Comparison of ENCODE assay signal across 11 cellular contexts in the genomic region with DNA sequence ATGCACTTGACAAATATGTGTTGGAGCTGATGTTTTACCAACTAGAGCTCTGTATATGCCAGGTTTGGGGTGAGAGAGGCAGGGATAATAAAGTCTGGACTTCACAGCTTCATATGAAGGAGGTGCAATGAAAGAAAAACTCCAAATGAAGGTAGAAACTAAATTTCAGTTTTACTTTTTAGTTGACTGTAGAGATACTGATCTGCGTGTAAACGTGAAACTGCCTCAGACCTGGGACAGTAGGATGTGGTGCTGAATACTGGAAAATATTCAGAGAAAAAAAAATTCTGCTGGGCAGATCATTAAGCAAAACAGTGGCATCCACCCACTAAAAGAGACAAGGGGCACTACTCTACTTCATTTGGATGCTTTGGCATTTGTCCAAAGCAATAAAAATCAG.
A peak's percentile ranks its signal among the peaks of the same experiment; 100 is the strongest.
DNase-seq lines count a peak whose midpoint lies in the region; ATAC-seq and FAIRE-seq lines count a peak whose summit lies in the region.
"Had no signal": no experiment of that assay in that cellular context is flagged by ENCODE, and none has a peak within 500 bp of the region (broad histone marks: within the 10 kb centered on the region; RNA-seq: fewer than 3 reads in every experiment).

No MANE protein-coding gene starts in this region.

- FAIRE-seq in urothelium cell line (lab: Jason Lieb, UNC): no peak

- H3K4me1 Mint-ChIP-seq in activated CD4-positive, alpha-beta T cell treated with anti-CD3 and anti-CD28 coated beads for 36 hours: peaks cover 86% of the 10 kb centered on the region
- peaks cover 55 to 83% (median 56%) of the 10 kb centered on the region in 3 donors for H3K4me1 Mint-ChIP-seq in T-cell
- H3K4me1 Mint-ChIP-seq in naive B cell: peaks cover 44 to 68% (median 50%) of the 10 kb centered on the region in 3 donors

- peak; percentile 53 for DNase-seq in activated CD4-positive, alpha-beta T cell treated with anti-CD3 and anti-CD28 coated beads for 36 hours
- no peak for DNase-seq in activated CD4-positive, alpha-beta T cell treated with anti-CD3 and anti-CD28 coated beads for 1 hour
- no peak for DNase-seq in T-cell
- no peak for DNase-seq in naive B cell
- no peak for DNase-seq in DMS 273 (lab: John Stamatoyannopoulos, UW; ENCODE audit: unreplicated experiment)
- DNase-seq in SIG-M5 (lab: John Stamatoyannopoulos, UW): no peak
- DNase-seq in urothelium cell line (ENCODE audit: low spot score): no peak
- DNase-seq: NCI-H2081, SHP77 had no signal

- POLR2A ChIA-PET in activated CD4-positive, alpha-beta T cell treated with anti-CD3 and anti-CD28 coated beads for 36 hours (lab: Charles Lee): interaction anchor here (0.7 to 1.6 kb wide), 4 partner anchors 17 to 91 kb away, joined by 3 to 11 read pairs (median 6); no protein-coding TSS in a partner anchor
- POLR2A ChIA-PET in T-cell (lab: Charles Lee): interaction anchor here (0.5 to 1.1 kb wide), 7 partner anchors 13 to 234 kb away, joined by 3 to 6 read pairs (median 3); no protein-coding TSS in a partner anchor

- H3K4me3 Mint-ChIP-seq in activated CD4-positive, alpha-beta T cell treated with anti-CD3 and anti-CD28 coated beads for 36 hours: peak overlapping the region; percentile 11
- peak overlapping the region; percentile 11 to 65 (median 21) for H3K4me3 Mint-ChIP-seq in T-cell
- no peak overlapping the region for H3K4me3 Mint-ChIP-seq in naive B cell

- peaks cover 17% of the 10 kb centered on the region for H3K9me3 Mint-ChIP-seq in activated CD4-positive, alpha-beta T cell treated with anti-CD3 and anti-CD28 coated beads for 36 hours (ENCODE audit: low read depth)
- H3K9me3 Mint-ChIP-seq in T-cell: peaks cover 0 to 13% (median 11%) of the 10 kb centered on the region in 3 donors
- peaks cover 5 to 26% (median 11%) of the 10 kb centered on the region in 7 donors for H3K9me3 Mint-ChIP-seq in naive B cell

- peaks cover 82% of the 10 kb centered on the region for H3K36me3 Mint-ChIP-seq in activated CD4-positive, alpha-beta T cell treated with anti-CD3 and anti-CD28 coated beads for 36 hours (ENCODE audit: low read depth)
- H3K36me3 Mint-ChIP-seq in T-cell (peaks cover 65% of the 10 kb centered on the region), naive B cell (peaks cover 47 to 68% of the 10 kb centered on the region in 2 donors)

- CTCF ChIA-PET in activated CD4-positive, alpha-beta T cell treated with anti-CD3 and anti-CD28 coated beads for 36 hours (lab: Charles Lee): interaction anchor here (0.7 to 2.0 kb wide), 7 partner anchors 10 to 262 kb away, joined by 3 to 8 read pairs (median 4); no protein-coding TSS in a partner anchor
- CTCF ChIA-PET in T-cell (lab: Charles Lee): interaction anchor here in 1 of 2 donors (1.1 kb wide), 1 partner anchor 261 kb away, joined by 3 read pairs; no protein-coding TSS in a partner anchor

- H3K27me3 Mint-ChIP-seq in activated CD4-positive, alpha-beta T cell treated with anti-CD3 and anti-CD28 coated beads for 36 hours: no peaks in the 10 kb centered on the region
- H3K27me3 Mint-ChIP-seq in T-cell (no peaks in the 10 kb centered on the region), naive B cell (no peaks in the 10 kb centered on the region)

- ATAC-seq in activated CD4-positive, alpha-beta T cell treated with anti-CD3 and anti-CD28 coated beads for 36 hours: peak; percentile 75
- peak; percentile 79 for ATAC-seq in GM18498 (IDR thresholded peaks at IDR 0.05; ENCODE audit: unreplicated experiment)
- ATAC-seq in T-cell (replicated peaks in 1 of 4): peak in 3 of 4 experiments; percentile 29 to 56 (median 44)
- no peak for ATAC-seq in naive B cell (ENCODE audit: low read depth in 2 of 2)
- ATAC-seq: gastroesophageal sphincter had no signal

- intact Hi-C loops in activated CD4-positive, alpha-beta T cell treated with anti-CD3 and anti-CD28 coated beads for 36 hours (cut with DNase I, micrococcal nuclease): loop anchor here (1.0 to 2.0 kb wide), 3 partner anchors 16 to 33 kb away; no protein-coding TSS in a partner anchor

- H3K27ac Mint-ChIP-seq in activated CD4-positive, alpha-beta T cell treated with anti-CD3 and anti-CD28 coated beads for 36 hours: peak overlapping the region; percentile 87
- H3K27ac Mint-ChIP-seq in T-cell: peak overlapping the region; percentile 71 to 85
- H3K27ac Mint-ChIP-seq in naive B cell: peak overlapping the region in 5 of 6 donors; percentile 44 to 85 (median 53)

Comparison
In these comparisons a context has a peak if more than half of its experiments do, and no peak if none do; other contexts are left out.
1. ATAC-seq: peak in activated CD4-positive, alpha-beta T cell treated with anti-CD3 and anti-CD28 coated beads for 36 hours (single experiment), GM18498 (single experiment) and T-cell (3 of 4); none in naive B cell (0 of 2).
2. H3K4me3 Mint-ChIP-seq: peak in activated CD4-positive, alpha-beta T cell treated with anti-CD3 and anti-CD28 coated beads for 36 hours (single experiment) and T-cell (3 of 3); none in naive B cell (0 of 8).
3. Peak in every context shown above with its lines, with median percentiles within 50 percentile points of each other: H3K27ac Mint-ChIP-seq.